In genomic region chrX:6693051-6693450, GRCh38 we compare ENCODE assay signal across 14 cellular contexts.
DNase-seq lines count a peak whose midpoint lies in the region; TF ChIP-seq lines count a peak whose summit lies in the region.
"Had no signal": no experiment of that assay in that cellular context is flagged by ENCODE, and none has a peak within 500 bp of the region (broad histone marks: within the 10 kb centered on the region; RNA-seq: fewer than 3 reads in every experiment).

No MANE protein-coding gene starts in this region.

- no peak overlapping the region for H2AFZ ChIP-seq in trophoblast cell (ENCODE audit: insufficient read depth, low read length, poor library complexity)

- H3K4me3 Mint-ChIP-seq in endothelial cell (ENCODE audit: unreplicated experiment) (no peak overlapping the region), mesothelial cell of epicardium (no peak overlapping the region)
- H3K4me3 Mint-ChIP-seq: CD4-positive, alpha-beta memory T cell had no signal

- no peak overlapping the region for H2BK12ac ChIP-seq in trophoblast cell (ENCODE audit: low read length)

- H3K27ac Mint-ChIP-seq in endothelial cell (ENCODE audit: unreplicated experiment) = peak overlapping the region; percentile 86
- no peak overlapping the region for H3K27ac Mint-ChIP-seq in mesothelial cell of epicardium
- H3K27ac Mint-ChIP-seq: CD4-positive, alpha-beta memory T cell had no signal

- H4K12ac ChIP-seq in trophoblast cell (ENCODE audit: low read depth, low read length) = no peak overlapping the region

- no peak overlapping the region for H3K4ac ChIP-seq in trophoblast cell (ENCODE audit: low read depth, low read length)

- H3K9me3 ChIP-seq in HUES64 (ENCODE audit: insufficient read depth, low read depth, low read length) = no peaks in the 10 kb centered on the region
- no peaks in the 10 kb centered on the region for H3K9me3 ChIP-seq in trophoblast cell (ENCODE audit: insufficient read depth, low read depth, low read length)
- H3K9me3 ChIP-seq: A549, BE2C, HAP-1 had no signal

- H3K14ac ChIP-seq in trophoblast cell (ENCODE audit: low read length) = no peak overlapping the region

- no peak overlapping the region for H3K9ac ChIP-seq in HUES64 (ENCODE audit: low read depth, low read length)
- H3K9ac ChIP-seq in trophoblast cell (ENCODE audit: low read length) = no peak overlapping the region

- H3K27ac ChIP-seq in HUES64 (ENCODE audit: low read depth, low read length) (peak overlapping the region; percentile 27; the same call in 1 of the 2 replicates), trophoblast cell (ENCODE audit: low read depth, low read length) (peak overlapping the region; percentile 76)
- H3K27ac ChIP-seq: A549, C4-2B had no signal

- H3K4me1 Mint-ChIP-seq in endothelial cell (ENCODE audit: unreplicated experiment) = peaks cover 13% of the 10 kb centered on the region
- peaks cover 15% of the 10 kb centered on the region for H3K4me1 Mint-ChIP-seq in mesothelial cell of epicardium
- H3K4me1 Mint-ChIP-seq: CD4-positive, alpha-beta memory T cell had no signal

- H3K4me1 ChIP-seq in HUES64 (ENCODE audit: insufficient read depth, low read length) (peaks cover 39% of the 10 kb centered on the region), trophoblast cell (ENCODE audit: control insufficient read depth in 1 of 2, insufficient read depth in 2 of 2, low read length in 2 of 2) (peaks cover 0 to 3% of the 10 kb centered on the region in 2 experiments)
- H3K4me1 ChIP-seq: A549, BE2C, HAP-1 had no signal

- no peaks in the 10 kb centered on the region for H3K9me3 Mint-ChIP-seq in endothelial cell (ENCODE audit: unreplicated experiment)
- peaks cover 12% of the 10 kb centered on the region for H3K9me3 Mint-ChIP-seq in mesothelial cell of epicardium

- no peaks in the 10 kb centered on the region for H3K36me3 ChIP-seq in HUES64 (ENCODE audit: insufficient read depth, low read length)
- H3K36me3 ChIP-seq in trophoblast cell (ENCODE audit: control insufficient read depth in 1 of 2, insufficient read depth in 2 of 2, low read length in 2 of 2) = no peaks in the 10 kb centered on the region
- H3K36me3 ChIP-seq: BE2C, HAP-1 had no signal

- H4K91ac ChIP-seq in trophoblast cell (ENCODE audit: low read depth, low read length) = no peak overlapping the region

- H3K79me1 ChIP-seq in trophoblast cell (ENCODE audit: low read length) = peaks cover 5% of the 10 kb centered on the region

- H2BK5ac ChIP-seq in trophoblast cell (ENCODE audit: low read depth, low read length, poor library complexity) = no peak overlapping the region

- no peaks in the 10 kb centered on the region for H3K79me2 ChIP-seq in trophoblast cell (ENCODE audit: control insufficient read depth, insufficient read depth, low read length, poor library complexity)

- H3K27me3 ChIP-seq in HUES64 (ENCODE audit: insufficient read depth, low read length) (no peaks in the 10 kb centered on the region), trophoblast cell (ENCODE audit: insufficient read depth, low read length) (no peaks in the 10 kb centered on the region)
- H3K27me3 ChIP-seq: BE2C had no signal

- no peak overlapping the region for H3K4me2 ChIP-seq in trophoblast cell (ENCODE audit: low read length)
- H3K4me2 ChIP-seq: A549 had no signal

- DNase-seq in endothelial cell (ENCODE audit: low spot score) = peak; percentile 7
- DNase-seq in left kidney (ENCODE audit: low read depth, low spot score) = peak; percentile 7
- DNase-seq in trophoblast cell = no peak
- DNase-seq in GM19240 (ENCODE audit: insufficient read length, low spot score) = no peak
- DNase-seq in NCI-H2107 treated with DMSO at 0.1 percent for 48 hours (lab: John Stamatoyannopoulos, UW; ENCODE audit: unreplicated experiment) = no peak
- DNase-seq in stimulated activated CD4-positive, alpha-beta T cell treated with anti-CD3 and anti-CD28 coated beads, Interleukin-15, amount 100 ng/mL, for 24 hours = no peak
- no peak for DNase-seq in mesothelial cell of epicardium (ENCODE audit: low spot score in 2 of 2, unreplicated experiment in 2 of 2)
- DNase-seq: BE2C, DMS79 had no signal

- TF ChIP-seq CTCF in endothelial cell (IDR thresholded peaks at IDR 0.05; ENCODE audit: unreplicated experiment) = no peak
- TF ChIP-seq CTCF in mesothelial cell of epicardium (IDR thresholded peaks at IDR 0.05; ENCODE audit: unreplicated experiment) = no peak

- H4K8ac ChIP-seq in trophoblast cell (ENCODE audit: low read depth, low read length) = no peak overlapping the region

- no peak overlapping the region for H3K23ac ChIP-seq in trophoblast cell (ENCODE audit: low read length)

- H2BK120ac ChIP-seq in trophoblast cell (ENCODE audit: insufficient read depth, low read length, poor library complexity) = no peak overlapping the region

- H3K36me3 Mint-ChIP-seq in endothelial cell (ENCODE audit: low read depth, unreplicated experiment) (no peaks in the 10 kb centered on the region), mesothelial cell of epicardium (no peaks in the 10 kb centered on the region)

- 65% methylated on average over 5 of the region's 6 CpGs for WGBS in HUES64
- WGBS in trophoblast cell (ENCODE audit: extremely low coverage, insufficient coverage, insufficient read length) = no CpG with 5 or more reads among the region's 6 CpGs

- H3K27me3 Mint-ChIP-seq in endothelial cell (ENCODE audit: unreplicated experiment) (no peaks in the 10 kb centered on the region), mesothelial cell of epicardium (ENCODE audit: low read depth) (no peaks in the 10 kb centered on the region)
- H3K27me3 Mint-ChIP-seq: CD4-positive, alpha-beta memory T cell had no signal

- no peak overlapping the region for H2AK5ac ChIP-seq in trophoblast cell (ENCODE audit: low read length)

- H3K18ac ChIP-seq in trophoblast cell (ENCODE audit: low read length) = no peak overlapping the region

- H3K4me3 ChIP-seq in HUES64 (ENCODE audit: low read length) (no peak overlapping the region), trophoblast cell (ENCODE audit: low read depth, low read length) (no peak overlapping the region)
- H3K4me3 ChIP-seq: A549, HAP-1 had no signal

Comparison
In these comparisons a context has a peak if more than half of its experiments do, and no peak if none do; other contexts are left out.
1. DNase-seq: peak in endothelial cell (single experiment) and left kidney (single experiment); none in trophoblast cell (0 of 2), GM19240 (single experiment), NCI-H2107 treated with DMSO at 0.1 percent for 48 hours (single experiment), stimulated activated CD4-positive, alpha-beta T cell treated with anti-CD3 and anti-CD28 coated beads, Interleukin-15, amount 100 ng/mL, for 24 hours (single experiment) and mesothelial cell of epicardium (0 of 2).